ENCODE assay signal across 10 cellular contexts in genomic region chr1:101996830-101997485, GRCh38. TPM values are rescaled to one million over a fixed set of nuclear protein-coding genes. Genes with fewer than 3 reads are reported as not detected.
A peak's percentile ranks its signal among the peaks of the same experiment; 100 is the strongest.
DNase-seq lines count a peak whose midpoint lies in the region; ATAC-seq, FAIRE-seq and TF ChIP-seq lines count a peak whose summit lies in the region.
"Had no signal": no experiment of that assay in that cellular context is flagged by ENCODE, and none has a peak within 500 bp of the region (broad histone marks: within the 10 kb centered on the region; RNA-seq: fewer than 3 reads in every experiment).

TSS of gene OLFM3 (minus strand) at chr1:101996926.

- H3K27me3 ChIP-seq in HAP-1 (ENCODE audit: low read depth): no peaks in the 10 kb centered on the region
- H3K27me3 ChIP-seq in gastroesophageal sphincter: peaks cover 21% of the 10 kb centered on the region

- H3K4me3 ChIP-seq in A549: no peak within 1 kb of the TSS
- peak within 1 kb of the TSS; percentile 42 for H3K4me3 ChIP-seq in HAP-1
- H3K4me3 ChIP-seq in SK-N-MC: peak within 1 kb of the TSS; percentile 76
- H3K4me3 ChIP-seq in iPS-11a (ENCODE audit: low read depth, low read length): peak within 1 kb of the TSS; percentile 52
- H3K4me3 ChIP-seq in gastroesophageal sphincter: no peak within 1 kb of the TSS
- H3K4me3 ChIP-seq: PC-9 had no signal

- no peak for TF ChIP-seq RAD21 in A549 (conservative IDR thresholded peaks at IDR 0.05 in 1 of 2, IDR thresholded peaks at IDR 0.05 in 1 of 2)

- no peak for FAIRE-seq in A549 (lab: Jason Lieb, UNC)

- no peak for ATAC-seq in A549
- ATAC-seq in GM21576 (IDR thresholded peaks at IDR 0.05; ENCODE audit: unreplicated experiment): no peak
- ATAC-seq in gastroesophageal sphincter: no peak
- ATAC-seq in effector memory CD8-positive, alpha-beta T cell (replicated peaks): no peak
- no peak for ATAC-seq in GM18873 (IDR thresholded peaks at IDR 0.05; ENCODE audit: low FRiP score, unreplicated experiment)

- H3K9me3 ChIP-seq in A549: no peaks in the 10 kb centered on the region
- H3K9me3 ChIP-seq in HAP-1: no peaks in the 10 kb centered on the region
- no peaks in the 10 kb centered on the region for H3K9me3 ChIP-seq in SK-N-MC (ENCODE audit: low read depth, low read length)
- no peaks in the 10 kb centered on the region for H3K9me3 ChIP-seq in gastroesophageal sphincter

- no peak for TF ChIP-seq CTCF in A549 (IDR thresholded peaks at IDR 0.05)
- no peak for TF ChIP-seq CTCF in gastroesophageal sphincter (IDR thresholded peaks at IDR 0.05)

- DNase-seq in A549 (ENCODE audit: low read depth in 1 of 2, low spot score in 1 of 2) (no peak), HAP-1 (ENCODE audit: low spot score in 2 of 2) (peak; percentile 78 to 90), SK-N-MC (ENCODE audit: low read depth, low spot score) (peak; percentile 44)
- no peak for DNase-seq in effector memory CD8-positive, alpha-beta T cell

- POLR2A ChIA-PET in A549 (lab: Yijun Ruan, JAX): no interaction called here

- H3K4me2 ChIP-seq in A549: no peak within 1 kb of the TSS
- H3K4me2 ChIP-seq: PC-9 had no signal

- no peaks in the 10 kb centered on the region for H3K36me3 Mint-ChIP-seq in effector memory CD8-positive, alpha-beta T cell (ENCODE audit: insufficient read depth)

- TF ChIP-seq POLR2A in A549 (IDR thresholded peaks at IDR 0.05; ENCODE audit: low read length) (no peak), gastroesophageal sphincter (IDR thresholded peaks at IDR 0.05) (no peak)

- H3K9me3 Mint-ChIP-seq in effector memory CD8-positive, alpha-beta T cell: peaks cover 0 to 6% of the 10 kb centered on the region in 2 donors

- TF ChIP-seq EP300 in A549 (IDR thresholded peaks at IDR 0.05) (no peak), gastroesophageal sphincter (IDR thresholded peaks at IDR 0.05) (no peak)

- no peak within 1 kb of the TSS for H3K4me3 Mint-ChIP-seq in effector memory CD8-positive, alpha-beta T cell

- in situ Hi-C loops in HAP-1 (cut with MboI; ENCODE audit: low sequenced_read_pairs): loop anchor here (25.0 kb wide), 1 partner anchor 190 kb away; no protein-coding TSS in a partner anchor

- H3K27me3 Mint-ChIP-seq in effector memory CD8-positive, alpha-beta T cell: peaks cover 0 to 13% of the 10 kb centered on the region in 2 donors

- no peaks in the 10 kb centered on the region for H3K4me1 ChIP-seq in A549
- peaks cover 13% of the 10 kb centered on the region for H3K4me1 ChIP-seq in HAP-1
- H3K4me1 ChIP-seq in gastroesophageal sphincter: no peaks in the 10 kb centered on the region

- H3K27ac ChIP-seq in A549 (no peak within 1 kb of the TSS), SK-N-MC (no peak within 1 kb of the TSS), gastroesophageal sphincter (no peak within 1 kb of the TSS)
- H3K27ac ChIP-seq: PC-9 had no signal

- H3K36me3 ChIP-seq in HAP-1 (replicated peaks) (no peaks in the 10 kb centered on the region), SK-N-MC (ENCODE audit: insufficient read depth, low read length) (no peaks in the 10 kb centered on the region), gastroesophageal sphincter (no peaks in the 10 kb centered on the region)

- CTCF ChIA-PET in A549 (lab: Yijun Ruan, JAX): no interaction called here

- WGBS in A549 (ENCODE audit: missing lambda C conversion rate): 10% methylated on average over 15 of the region's 24 CpGs
- WGBS in gastroesophageal sphincter (ENCODE audit: low coverage in 1 of 2), 2 donors: 9 to 14% methylated on average over 6 to 16 of the region's 24 CpGs

- no peak within 1 kb of the TSS for H3K27ac Mint-ChIP-seq in effector memory CD8-positive, alpha-beta T cell

- H3K4me1 Mint-ChIP-seq in effector memory CD8-positive, alpha-beta T cell (ENCODE audit: low read depth in 2 of 2): no peaks in the 10 kb centered on the region

- peak within 1 kb of the TSS; percentile 12 for H3K9ac ChIP-seq in SK-N-MC (ENCODE audit: insufficient read length)

TF ChIP-seq in A549, 52 proteins besides CTCF, POLR2A, EP300 and RAD21:
- peak; percentile 79; the same call in 1 of the 2 replicates for TF ChIP-seq REST (IDR thresholded peaks at IDR 0.05)
- TF ChIP-seq CBX2 (IDR thresholded peaks at IDR 0.05; ENCODE audit: borderline replicate concordance, low read depth): no peak

RNA-seq across cellular contexts. Expression of gene OLFM3, which starts in this region (rescaled TPM):
- polyA plus RNA-seq in A549 (2011; rRNA removed) (not detected in 2 replicates), A549 (2017; fragmentation: RNase III; extraction: RNeasy Plus Mini Kit Qiagen cat#74134 plus additional on column Dnase treatment) (not detected in 3 replicates)
- polyA plus RNA-seq in A549 (2012; cell fraction: cytosol; rRNA removed): not detected in 2 replicates
- polyA plus RNA-seq in A549 (2012; cell fraction: nucleus; rRNA removed): not detected in 2 replicates
- not detected in 2 replicates for polyA minus RNA-seq in A549 (2011; rRNA and poly(A)+ RNA removed)
- under 1 TPM; 0.13 to 0.47 (median 0.37) TPM for total RNA-seq in gastroesophageal sphincter
- total RNA-seq: fibroblast of lung, PC-9 had no signal
- polyA plus RNA-seq: fibroblast of lung had no signal

Comparison
In these comparisons a context has a peak if more than half of its experiments do, and no peak if none do; other contexts are left out.
1. DNase-seq: peak in HAP-1 (2 of 2) and SK-N-MC (single experiment); none in A549 (0 of 2) and effector memory CD8-positive, alpha-beta T cell (0 of 3).
2. H3K4me3 ChIP-seq: peak in HAP-1 (single experiment), SK-N-MC (single experiment) and iPS-11a (single experiment); none in A549 (single experiment) and gastroesophageal sphincter (0 of 2).